In the genomic region with DNA sequence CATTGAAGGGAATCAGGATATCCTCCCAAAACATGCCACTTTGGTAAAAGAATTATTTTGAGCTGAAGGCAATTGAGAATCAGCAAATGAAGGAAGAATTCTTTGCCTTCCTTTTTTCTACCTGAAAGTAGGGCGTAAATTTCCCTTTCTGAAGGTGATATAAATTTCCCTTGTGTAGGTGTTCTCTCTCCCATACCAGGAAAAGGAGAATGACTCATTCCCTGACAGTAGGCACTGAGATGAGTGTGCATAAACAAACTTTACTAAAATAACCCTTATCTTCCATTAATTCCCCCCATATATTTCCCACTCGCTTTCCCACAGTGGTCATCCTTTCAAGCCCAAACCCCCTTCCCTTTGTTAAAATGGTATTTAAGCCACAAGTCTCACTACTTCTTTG, we compare ENCODE assay signal across 26 cellular contexts.
A peak's percentile ranks its signal among the peaks of the same experiment; 100 is the strongest.
DNase-seq lines count a peak whose midpoint lies in the region; ATAC-seq and TF ChIP-seq lines count a peak whose summit lies in the region.
"Had no signal": no experiment of that assay in that cellular context is flagged by ENCODE, and none has a peak within 500 bp of the region (broad histone marks: within the 10 kb centered on the region; RNA-seq: fewer than 3 reads in every experiment).

No MANE protein-coding gene starts in this region.

- H3K4me3 Mint-ChIP-seq in CD4-positive, alpha-beta memory T cell = no peak overlapping the region
- H3K4me3 Mint-ChIP-seq: CD14-positive monocyte had no signal

- no peaks in the 10 kb centered on the region for H3K4me1 Mint-ChIP-seq in CD4-positive, alpha-beta memory T cell
- H3K4me1 Mint-ChIP-seq: CD14-positive monocyte had no signal

- H3K9me3 ChIP-seq in CD4-positive, alpha-beta memory T cell (ENCODE audit: control insufficient read depth in 1 of 2, low read length in 2 of 2) = no peaks in the 10 kb centered on the region
- H3K9me3 ChIP-seq: BE2C had no signal

- H3K27me3 Mint-ChIP-seq in CD4-positive, alpha-beta memory T cell = no peaks in the 10 kb centered on the region

- no peaks in the 10 kb centered on the region for H3K27me3 ChIP-seq in foreskin keratinocyte
- H3K27me3 ChIP-seq in CD4-positive, alpha-beta memory T cell (ENCODE audit: insufficient read depth, low read length) = no peaks in the 10 kb centered on the region
- H3K27me3 ChIP-seq: BE2C had no signal

- H3K27ac Mint-ChIP-seq in CD4-positive, alpha-beta memory T cell = no peak overlapping the region
- H3K27ac Mint-ChIP-seq: CD14-positive monocyte had no signal

- no peak overlapping the region for H3K4me3 ChIP-seq in CD4-positive, alpha-beta memory T cell (ENCODE audit: low read length in 2 of 2)
- H3K4me3 ChIP-seq: K562, PC-9 had no signal

- POLR2A ChIA-PET in RWPE1 (lab: Yijun Ruan, JAX; ENCODE audit: low non-redundant PET) = no interaction called here
- POLR2A ChIA-PET in CD4-positive, alpha-beta memory T cell (lab: Charles Lee; ENCODE audit: partially characterized antibody) = no interaction called here

- H3K27ac ChIP-seq in RWPE1 = no peak overlapping the region
- no peak overlapping the region for H3K27ac ChIP-seq in foreskin keratinocyte
- H3K27ac ChIP-seq in CD4-positive, alpha-beta memory T cell (ENCODE audit: low read depth, low read length) = no peak overlapping the region
- H3K27ac ChIP-seq: 22Rv1, PC-9 had no signal

- no peaks in the 10 kb centered on the region for H3K36me3 ChIP-seq in CD4-positive, alpha-beta memory T cell (ENCODE audit: insufficient read depth, low read length)
- H3K36me3 ChIP-seq: BE2C had no signal

- H3K4me1 ChIP-seq in foreskin keratinocyte = no peaks in the 10 kb centered on the region
- H3K4me1 ChIP-seq in CD4-positive, alpha-beta memory T cell (ENCODE audit: insufficient read depth, low read length) = no peaks in the 10 kb centered on the region
- H3K4me1 ChIP-seq: BE2C had no signal

- TF ChIP-seq CTCF in RWPE1 (conservative IDR thresholded peaks at IDR 0.05; ENCODE audit: low read depth) (no peak), foreskin keratinocyte (conservative IDR thresholded peaks at IDR 0.05) (no peak)

- intact Hi-C loops in CD4-positive, alpha-beta memory T cell (cut with micrococcal nuclease) = no loop called here

- H3K9me3 Mint-ChIP-seq in CD4-positive, alpha-beta memory T cell = peaks cover 0 to 11% (median 4%) of the 10 kb centered on the region in 8 donors

- ATAC-seq in foreskin keratinocyte (peak; percentile 79), GM18502 (IDR thresholded peaks at IDR 0.05; ENCODE audit: poor library complexity, unreplicated experiment) (no peak), GM18498 (IDR thresholded peaks at IDR 0.05; ENCODE audit: unreplicated experiment) (no peak)
- ATAC-seq: K562 had no signal

- DNase-seq in DMS53 (lab: John Stamatoyannopoulos, UW) (peak; percentile 9), DMS53 treated with DMSO at 0.1 percent for 48 hours (lab: John Stamatoyannopoulos, UW; ENCODE audit: unreplicated experiment) (no peak), RWPE1 (ENCODE audit: low spot score) (peak; percentile 4), foreskin keratinocyte (peak; percentile 17 to 56)
- no peak for DNase-seq in CD4-positive, alpha-beta memory T cell
- DNase-seq: ACHN, BE2C, DMS79, EL, GF-D8, Kasumi-1, MV-4-11, NCI-H1105 treated with DMSO at 0.1 percent for 48 hours, NCI-H146, NCI-H1930, NCI-H2107, NCI-H446, NCI-H524 treated with DMSO at 0.1 percent for 48 hours, NCI-H774, PC-9, SHP77 had no signal

- H3K36me3 Mint-ChIP-seq in CD4-positive, alpha-beta memory T cell = no peaks in the 10 kb centered on the region
- H3K36me3 Mint-ChIP-seq: CD14-positive monocyte had no signal

- CTCF ChIA-PET in RWPE1 (lab: Yijun Ruan, JAX) = no interaction called here
- CTCF ChIA-PET in CD4-positive, alpha-beta memory T cell (lab: Charles Lee; ENCODE audit: partially characterized antibody) = no interaction called here

Comparison
In these comparisons a context has a peak if more than half of its experiments do, and no peak if none do; other contexts are left out.
1. DNase-seq: peak in DMS53 (single experiment), RWPE1 (single experiment) and foreskin keratinocyte (2 of 2); none in DMS53 treated with DMSO at 0.1 percent for 48 hours (single experiment) and CD4-positive, alpha-beta memory T cell (0 of 5).